In the genomic region with DNA sequence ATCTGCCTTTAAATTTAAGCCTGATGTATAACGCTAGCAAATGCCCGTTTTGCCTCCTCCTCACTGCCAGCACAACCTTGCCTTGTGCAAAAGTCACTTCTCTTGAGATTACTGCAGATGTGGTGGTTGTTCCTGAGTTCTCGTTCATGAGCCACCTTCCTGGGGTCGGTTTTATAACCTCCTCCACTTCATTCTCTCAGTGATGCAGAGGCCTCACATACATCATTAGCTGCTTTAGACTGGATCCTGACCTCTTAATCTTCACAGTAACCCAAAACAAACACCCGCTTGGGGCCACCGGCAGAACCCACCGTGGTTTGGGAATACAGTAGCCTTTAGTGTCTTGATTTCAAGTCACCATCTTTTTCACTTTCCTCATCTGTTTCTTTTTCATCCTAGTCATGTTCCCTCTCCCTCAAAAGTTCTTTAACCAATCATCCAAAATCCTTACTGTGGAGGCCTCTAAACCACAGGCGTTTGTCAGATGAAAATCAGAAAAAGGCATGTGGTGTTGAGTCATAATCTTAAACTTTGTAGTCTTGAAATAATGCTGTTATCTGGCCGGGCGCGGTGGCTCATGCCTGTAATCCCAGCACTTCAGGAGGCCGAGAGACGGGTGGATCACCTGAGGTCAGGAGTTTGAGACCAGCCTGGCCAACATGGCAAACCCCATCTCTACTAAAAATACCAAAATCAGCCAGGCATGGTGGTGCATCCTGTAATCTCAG, we compare ENCODE assay signal across 1 cellular context.
A peak's percentile ranks its signal among the peaks of the same experiment; 100 is the strongest.
TF ChIP-seq lines count a peak whose summit lies in the region.

No MANE protein-coding gene starts in this region.

TF ChIP-seq in K562, 482 proteins besides CTCF, POLR2A, EP300 and RAD21 (continued from another document and continues in another):
- TF ChIP-seq, protein P1, sequence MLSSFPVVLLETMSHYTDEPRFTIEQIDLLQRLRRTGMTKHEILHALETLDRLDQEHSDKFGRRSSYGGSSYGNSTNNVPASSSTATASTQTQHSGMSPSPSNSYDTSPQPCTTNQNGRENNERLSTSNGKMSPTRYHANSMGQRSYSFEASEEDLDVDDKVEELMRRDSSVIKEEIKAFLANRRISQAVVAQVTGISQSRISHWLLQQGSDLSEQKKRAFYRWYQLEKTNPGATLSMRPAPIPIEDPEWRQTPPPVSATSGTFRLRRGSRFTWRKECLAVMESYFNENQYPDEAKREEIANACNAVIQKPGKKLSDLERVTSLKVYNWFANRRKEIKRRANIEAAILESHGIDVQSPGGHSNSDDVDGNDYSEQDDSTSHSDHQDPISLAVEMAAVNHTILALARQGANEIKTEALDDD (IDR thresholded peaks at IDR 0.05): 0 out of 2 replicates have a peak, but pooled peaks have one; percentile 19
- TF ChIP-seq MTA1 (IDR thresholded peaks at IDR 0.05; ENCODE audit: borderline replicate concordance) (peak; percentile 61; the same call in 1 of the 2 replicates), NCOR1 (IDR thresholded peaks at IDR 0.05) (peak; percentile 70), MCM7 (IDR thresholded peaks at IDR 0.05) (no peak), ATF1 (CRISPR knock-in tag; IDR thresholded peaks at IDR 0.05) (no peak), ATF1 (tag; IDR thresholded peaks at IDR 0.05) (no peak), ATF3 (IDR thresholded peaks at IDR 0.05) (peak; percentile 88), ATF3 (CRISPR knock-in tag; conservative IDR thresholded peaks at IDR 0.05) (no peak), ATF2 (CRISPR knock-in tag; IDR thresholded peaks at IDR 0.05) (no peak), MYC (IDR thresholded peaks at IDR 0.05; ENCODE audit: low read depth, low read length) (peak; percentile 31; the same call in 1 of the 2 replicates), MYC (CRISPR knock-in tag; IDR thresholded peaks at IDR 0.05; ENCODE audit: borderline replicate concordance, low read depth) (no peak), TEAD1 (CRISPR knock-in tag; IDR thresholded peaks at IDR 0.05) (peak in 1 of 2 experiments; percentile 59; a peak in 1 of 4 replicates), LCOR (CRISPR knock-in tag; IDR thresholded peaks at IDR 0.05) (peak; percentile 38; the same call in 1 of the 2 replicates), TRIM24 (IDR thresholded peaks at IDR 0.05) (peak; percentile 53 to 75), RCOR1 (IDR thresholded peaks at IDR 0.05; ENCODE audit: borderline replicate concordance in 1 of 2, low read depth in 2 of 2, low read length in 2 of 2) (peak in 1 of 2 experiments; percentile 41; a peak in 1 of 4 replicates), FOXK2 (conservative IDR thresholded peaks at IDR 0.05 in 1 of 2, IDR thresholded peaks at IDR 0.05 in 1 of 2; ENCODE audit: low read depth in 2 of 2) (peak in 1 of 2 experiments; percentile 48; a peak in 1 of 4 replicates), TSHZ1 (CRISPR knock-in tag; IDR thresholded peaks at IDR 0.05) (no peak), SP1 (CRISPR knock-in tag; IDR thresholded peaks at IDR 0.05) (0 out of 2 replicates have a peak, but pooled peaks have one; percentile 62), RNF2 (IDR thresholded peaks at IDR 0.05) (0 out of 2 replicates have a peak, but pooled peaks have one; percentile 13), GATAD2A (IDR thresholded peaks at IDR 0.05) (0 out of 2 replicates have a peak, but pooled peaks have one; percentile 26), JUND (IDR thresholded peaks at IDR 0.05; ENCODE audit: borderline replicate concordance, low read depth, low read length) (peak; percentile 82), JUND (tag; IDR thresholded peaks at IDR 0.05; ENCODE audit: borderline replicate concordance, low read depth, low read length) (peak; percentile 79; the same call in 2 of the 3 replicates), MYBL2 (IDR thresholded peaks at IDR 0.05; ENCODE audit: low read depth) (no peak), MYBL2 (CRISPR knock-in tag; IDR thresholded peaks at IDR 0.05; ENCODE audit: borderline replicate concordance) (no peak), L3MBTL2 (IDR thresholded peaks at IDR 0.05) (peak; percentile 56), CHAMP1 (IDR thresholded peaks at IDR 0.05) (peak; percentile 67; the same call in 1 of the 2 replicates), POLR2AphosphoS2 (IDR thresholded peaks at IDR 0.05; ENCODE audit: low read length) (no peak), CBFA2T3 (IDR thresholded peaks at IDR 0.05) (peak; percentile 90), ZNF212 (CRISPR knock-in tag; IDR thresholded peaks at IDR 0.05) (no peak), ZEB2 (IDR thresholded peaks at IDR 0.05) (peak; percentile 82), ETV6 (IDR thresholded peaks at IDR 0.05; ENCODE audit: borderline replicate concordance in 1 of 2, low read depth in 2 of 2, low read length in 1 of 2) (no peak), ETV6 (CRISPR knock-in tag; IDR thresholded peaks at IDR 0.05; ENCODE audit: borderline replicate concordance) (no peak), POLR2AphosphoS5 (IDR thresholded peaks at IDR 0.05; ENCODE audit: control insufficient read depth, insufficient read depth, low read depth, low read length) (peak; percentile 36; the same call in 1 of the 2 replicates), NCOA1 (IDR thresholded peaks at IDR 0.05; ENCODE audit: low read depth) (peak; percentile 56; the same call in 1 of the 2 replicates)
- TF ChIP-seq, protein P2, sequence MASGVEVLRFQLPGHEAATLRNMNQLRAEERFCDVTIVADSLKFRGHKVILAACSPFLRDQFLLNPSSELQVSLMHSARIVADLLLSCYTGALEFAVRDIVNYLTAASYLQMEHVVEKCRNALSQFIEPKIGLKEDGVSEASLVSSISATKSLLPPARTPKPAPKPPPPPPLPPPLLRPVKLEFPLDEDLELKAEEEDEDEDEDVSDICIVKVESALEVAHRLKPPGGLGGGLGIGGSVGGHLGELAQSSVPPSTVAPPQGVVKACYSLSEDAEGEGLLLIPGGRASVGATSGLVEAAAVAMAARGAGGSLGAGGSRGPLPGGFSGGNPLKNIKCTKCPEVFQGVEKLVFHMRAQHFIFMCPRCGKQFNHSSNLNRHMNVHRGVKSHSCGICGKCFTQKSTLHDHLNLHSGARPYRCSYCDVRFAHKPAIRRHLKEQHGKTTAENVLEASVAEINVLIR (CRISPR knock-in tag; IDR thresholded peaks at IDR 0.05): 0 out of 2 replicates have a peak, but pooled peaks have one; percentile 14
- TF ChIP-seq, protein P3, sequence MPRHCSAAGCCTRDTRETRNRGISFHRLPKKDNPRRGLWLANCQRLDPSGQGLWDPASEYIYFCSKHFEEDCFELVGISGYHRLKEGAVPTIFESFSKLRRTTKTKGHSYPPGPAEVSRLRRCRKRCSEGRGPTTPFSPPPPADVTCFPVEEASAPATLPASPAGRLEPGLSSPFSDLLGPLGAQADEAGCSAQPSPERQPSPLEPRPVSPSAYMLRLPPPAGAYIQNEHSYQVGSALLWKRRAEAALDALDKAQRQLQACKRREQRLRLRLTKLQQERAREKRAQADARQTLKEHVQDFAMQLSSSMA (CRISPR knock-in tag; IDR thresholded peaks at IDR 0.05): no peak
- TF ChIP-seq, protein P4, sequence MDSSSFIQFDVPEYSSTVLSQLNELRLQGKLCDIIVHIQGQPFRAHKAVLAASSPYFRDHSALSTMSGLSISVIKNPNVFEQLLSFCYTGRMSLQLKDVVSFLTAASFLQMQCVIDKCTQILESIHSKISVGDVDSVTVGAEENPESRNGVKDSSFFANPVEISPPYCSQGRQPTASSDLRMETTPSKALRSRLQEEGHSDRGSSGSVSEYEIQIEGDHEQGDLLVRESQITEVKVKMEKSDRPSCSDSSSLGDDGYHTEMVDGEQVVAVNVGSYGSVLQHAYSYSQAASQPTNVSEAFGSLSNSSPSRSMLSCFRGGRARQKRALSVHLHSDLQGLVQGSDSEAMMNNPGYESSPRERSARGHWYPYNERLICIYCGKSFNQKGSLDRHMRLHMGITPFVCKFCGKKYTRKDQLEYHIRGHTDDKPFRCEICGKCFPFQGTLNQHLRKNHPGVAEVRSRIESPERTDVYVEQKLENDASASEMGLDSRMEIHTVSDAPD (CRISPR knock-in tag; IDR thresholded peaks at IDR 0.05): peak; percentile 70; the same call in 1 of the 2 replicates
- TF ChIP-seq, protein P5, sequence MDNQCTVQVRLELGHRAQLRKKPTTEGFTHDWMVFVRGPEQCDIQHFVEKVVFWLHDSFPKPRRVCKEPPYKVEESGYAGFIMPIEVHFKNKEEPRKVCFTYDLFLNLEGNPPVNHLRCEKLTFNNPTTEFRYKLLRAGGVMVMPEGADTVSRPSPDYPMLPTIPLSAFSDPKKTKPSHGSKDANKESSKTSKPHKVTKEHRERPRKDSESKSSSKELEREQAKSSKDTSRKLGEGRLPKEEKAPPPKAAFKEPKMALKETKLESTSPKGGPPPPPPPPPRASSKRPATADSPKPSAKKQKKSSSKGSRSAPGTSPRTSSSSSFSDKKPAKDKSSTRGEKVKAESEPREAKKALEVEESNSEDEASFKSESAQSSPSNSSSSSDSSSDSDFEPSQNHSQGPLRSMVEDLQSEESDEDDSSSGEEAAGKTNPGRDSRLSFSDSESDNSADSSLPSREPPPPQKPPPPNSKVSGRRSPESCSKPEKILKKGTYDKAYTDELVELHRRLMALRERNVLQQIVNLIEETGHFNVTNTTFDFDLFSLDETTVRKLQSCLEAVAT (IDR thresholded peaks at IDR 0.05): peak in 1 of 2 experiments; percentile 61; a peak in 1 of 4 replicates
- TF ChIP-seq, protein P6, sequence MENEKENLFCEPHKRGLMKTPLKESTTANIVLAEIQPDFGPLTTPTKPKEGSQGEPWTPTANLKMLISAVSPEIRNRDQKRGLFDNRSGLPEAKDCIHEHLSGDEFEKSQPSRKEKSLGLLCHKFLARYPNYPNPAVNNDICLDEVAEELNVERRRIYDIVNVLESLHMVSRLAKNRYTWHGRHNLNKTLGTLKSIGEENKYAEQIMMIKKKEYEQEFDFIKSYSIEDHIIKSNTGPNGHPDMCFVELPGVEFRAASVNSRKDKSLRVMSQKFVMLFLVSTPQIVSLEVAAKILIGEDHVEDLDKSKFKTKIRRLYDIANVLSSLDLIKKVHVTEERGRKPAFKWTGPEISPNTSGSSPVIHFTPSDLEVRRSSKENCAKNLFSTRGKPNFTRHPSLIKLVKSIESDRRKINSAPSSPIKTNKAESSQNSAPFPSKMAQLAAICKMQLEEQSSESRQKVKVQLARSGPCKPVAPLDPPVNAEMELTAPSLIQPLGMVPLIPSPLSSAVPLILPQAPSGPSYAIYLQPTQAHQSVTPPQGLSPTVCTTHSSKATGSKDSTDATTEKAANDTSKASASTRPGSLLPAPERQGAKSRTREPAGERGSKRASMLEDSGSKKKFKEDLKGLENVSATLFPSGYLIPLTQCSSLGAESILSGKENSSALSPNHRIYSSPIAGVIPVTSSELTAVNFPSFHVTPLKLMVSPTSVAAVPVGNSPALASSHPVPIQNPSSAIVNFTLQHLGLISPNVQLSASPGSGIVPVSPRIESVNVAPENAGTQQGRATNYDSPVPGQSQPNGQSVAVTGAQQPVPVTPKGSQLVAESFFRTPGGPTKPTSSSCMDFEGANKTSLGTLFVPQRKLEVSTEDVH (IDR thresholded peaks at IDR 0.05; ENCODE audit: low read depth, partially characterized antibody): no peak
